ENCODE assay signal across 26 cellular contexts in genomic region chr14:51692646-51693045, GRCh38.
"Had no signal": no experiment of that assay in that cellular context is flagged by ENCODE, and none has a peak within 500 bp of the region (broad histone marks: within the 10 kb centered on the region; RNA-seq: fewer than 3 reads in every experiment).

No MANE protein-coding gene starts in this region.

- H3K9me3 ChIP-seq: SJCRH30, SK-N-SH had no signal

- H3K4me1 ChIP-seq: SJCRH30 had no signal

- H3K27ac ChIP-seq: SJCRH30, VCaP had no signal

- DNase-seq: activated CD4-positive, alpha-beta memory T cell treated with anti-CD3 and anti-CD28 coated beads for 36 hours; activated CD4-positive, alpha-beta T cell treated with anti-CD3 and anti-CD28 coated beads, Interleukin-2, amount 10 ng/mL, durations not matched to agents 7 days and 5 days; activated CD4-positive, CD25-positive, alpha-beta regulatory T cell; activated CD8-positive, alpha-beta memory T cell treated with anti-CD3 and anti-CD28 coated beads for 24 hours; activated gamma-delta T cell; activated naive CD4-positive, alpha-beta T cell treated with anti-CD3 and anti-CD28 coated beads for 36 hours; activated T-cell treated with anti-CD3 and anti-CD28 coated beads, Interleukin-2, amount 50 U/mL, for 48 hours; amygdala; MM.1S; NCI-H1105; NCI-H1436; NCI-H1694 treated with DMSO at 0.1 percent for 48 hours; NCI-H2029 treated with DMSO at 0.1 percent for 48 hours; NCI-H345; NCI-H510A; NCI-H69; NK-92 treated with Interleukin-12 subunit alpha and Interleukin-12 subunit beta, amount 100 ng/mL, for 24 hours; OCI-M1; Right ventricle myocardium superior; RPMI8226; SJCRH30; SK-N-SH; T-helper 1 cell had no signal

- H3K4me3 ChIP-seq: SJCRH30 had no signal

- H3K4me2 ChIP-seq: SK-N-SH had no signal

- H3K9ac ChIP-seq: SK-N-SH had no signal

- ATAC-seq: activated T-helper 17 cell treated with anti-CD3 and anti-CD28 coated beads, Interleukin-2, amount 50 U/mL, for 72 hours; Panc1 had no signal

- H3K27me3 ChIP-seq: SJCRH30 had no signal
